17 cellular contexts compared by ENCODE assay signal in genomic region chr5:55582256-55582655, GRCh38. TPM values are rescaled to one million over a fixed set of nuclear protein-coding genes. Genes with fewer than 3 reads are reported as not detected.
DNase-seq lines count a peak whose midpoint lies in the region; ATAC-seq and TF ChIP-seq lines count a peak whose summit lies in the region.
"Had no signal": no experiment of that assay in that cellular context is flagged by ENCODE, and none has a peak within 500 bp of the region (broad histone marks: within the 10 kb centered on the region; RNA-seq: fewer than 3 reads in every experiment).

No MANE protein-coding gene starts in this region.

- intact Hi-C loops in left ventricle myocardium inferior (cut with micrococcal nuclease): no loop called here
- intact Hi-C loops in cardiac septum (cut with DNase I): no loop called here
- intact Hi-C loops in activated T-helper 2 cell treated with anti-CD3 and anti-CD28 coated beads, Interferon-gamma antibody, Interleukin-2, Interleukin-4, amounts not matched to agents 10 μg/mL and 5 μg/mL and 100 μg/mL, durations not matched to agents 14 hours and 24 hours and 36 hours (cut with micrococcal nuclease): loop anchor here (1.0 to 2.0 kb wide), 3 partner anchors 8 to 47 kb away; partner anchors contain the start of gene PLPP1

- H3K27ac Mint-ChIP-seq in activated T-helper 2 cell treated with anti-CD3 and anti-CD28 coated beads, Interferon-gamma antibody, Interleukin-2, Interleukin-4, amounts not matched to agents 10 μg/mL and 5 μg/mL and 100 μg/mL, durations not matched to agents 14 hours and 24 hours and 36 hours: peak overlapping the region; percentile 78
- peak overlapping the region; percentile 24 for H3K27ac Mint-ChIP-seq in stimulated activated naive CD8-positive, alpha-beta T cell treated with anti-CD3 and anti-CD28 coated beads, Interleukin-15, Interleukin-2, amounts not matched to agents 100 ng/mL and 50 ng/mL, for 24 hours

- no peaks in the 10 kb centered on the region for H3K9me3 ChIP-seq in left ventricle myocardium inferior (replicated peaks)
- H3K9me3 ChIP-seq: mucosa of descending colon, tibial nerve had no signal

- H3K36me3 ChIP-seq in left ventricle myocardium inferior: no peaks in the 10 kb centered on the region
- H3K36me3 ChIP-seq: tibial nerve had no signal

- H3K9me3 Mint-ChIP-seq in activated T-helper 2 cell treated with anti-CD3 and anti-CD28 coated beads, Interferon-gamma antibody, Interleukin-2, Interleukin-4, amounts not matched to agents 10 μg/mL and 5 μg/mL and 100 μg/mL, durations not matched to agents 14 hours and 24 hours and 36 hours: no peaks in the 10 kb centered on the region
- H3K9me3 Mint-ChIP-seq in stimulated activated naive CD8-positive, alpha-beta T cell treated with anti-CD3 and anti-CD28 coated beads, Interleukin-15, Interleukin-2, amounts not matched to agents 100 ng/mL and 50 ng/mL, for 24 hours: no peaks in the 10 kb centered on the region

- H3K27me3 ChIP-seq in left ventricle myocardium inferior (ENCODE audit: low read depth) (no peaks in the 10 kb centered on the region), HL-60 (ENCODE audit: insufficient read depth, poor library complexity, severe bottlenecking) (no peaks in the 10 kb centered on the region)
- H3K27me3 ChIP-seq: tibial nerve had no signal

- H3K36me3 Mint-ChIP-seq in activated T-helper 2 cell treated with anti-CD3 and anti-CD28 coated beads, Interferon-gamma antibody, Interleukin-2, Interleukin-4, amounts not matched to agents 10 μg/mL and 5 μg/mL and 100 μg/mL, durations not matched to agents 14 hours and 24 hours and 36 hours (ENCODE audit: low read depth): no peaks in the 10 kb centered on the region
- no peaks in the 10 kb centered on the region for H3K36me3 Mint-ChIP-seq in stimulated activated naive CD8-positive, alpha-beta T cell treated with anti-CD3 and anti-CD28 coated beads, Interleukin-15, Interleukin-2, amounts not matched to agents 100 ng/mL and 50 ng/mL, for 24 hours (ENCODE audit: low read depth)

- no peak overlapping the region for H3K4me3 ChIP-seq in left ventricle myocardium inferior
- H3K4me3 ChIP-seq in HL-60 (replicated peaks; ENCODE audit: insufficient read depth, low read length): no peak overlapping the region
- H3K4me3 ChIP-seq: mucosa of descending colon, tibial nerve had no signal

- no peak for ATAC-seq in HG03280 (IDR thresholded peaks at IDR 0.05; ENCODE audit: unreplicated experiment)
- ATAC-seq: mucosa of descending colon had no signal

- H3K27me3 Mint-ChIP-seq in activated T-helper 2 cell treated with anti-CD3 and anti-CD28 coated beads, Interferon-gamma antibody, Interleukin-2, Interleukin-4, amounts not matched to agents 10 μg/mL and 5 μg/mL and 100 μg/mL, durations not matched to agents 14 hours and 24 hours and 36 hours (ENCODE audit: low read depth): no peaks in the 10 kb centered on the region
- H3K27me3 Mint-ChIP-seq in stimulated activated naive CD8-positive, alpha-beta T cell treated with anti-CD3 and anti-CD28 coated beads, Interleukin-15, Interleukin-2, amounts not matched to agents 100 ng/mL and 50 ng/mL, for 24 hours: no peaks in the 10 kb centered on the region

- DNase-seq in left ventricle myocardium inferior: no peak
- DNase-seq in cardiac septum (ENCODE audit: low spot score): no peak
- no peak for DNase-seq in HL-60 (ENCODE audit: low read depth in 1 of 2, low spot score in 1 of 2)
- DNase-seq in activated T-helper 2 cell treated with anti-CD3 and anti-CD28 coated beads, Interferon-gamma antibody, Interleukin-2, Interleukin-4, amounts not matched to agents 10 μg/mL and 5 μg/mL and 100 μg/mL, durations not matched to agents 14 hours and 24 hours and 36 hours (ENCODE audit: low spot score): no peak
- no peak for DNase-seq in putamen (ENCODE audit: low spot score)
- no peak for DNase-seq in pons (ENCODE audit: low spot score)
- DNase-seq: DMS79; H7; hippocampal formation; mucosa of descending colon; NCI-H1048; NCI-H774; stimulated activated CD4-positive, alpha-beta T cell treated with anti-CD3 and anti-CD28 coated beads, Interleukin-4, amount 100 ng/mL, for 1 hour; stimulated activated CD8-positive, alpha-beta memory T cell treated with anti-CD3 and anti-CD28 coated beads, Interleukin-4, amount 100 ng/mL, for 48 hours had no signal

- H3K4me1 ChIP-seq in left ventricle myocardium inferior: peaks cover 65% of the 10 kb centered on the region

- peak overlapping the region; percentile 47 for H3K4me3 Mint-ChIP-seq in activated T-helper 2 cell treated with anti-CD3 and anti-CD28 coated beads, Interferon-gamma antibody, Interleukin-2, Interleukin-4, amounts not matched to agents 10 μg/mL and 5 μg/mL and 100 μg/mL, durations not matched to agents 14 hours and 24 hours and 36 hours (ENCODE audit: low read depth)
- peak overlapping the region; percentile 20 for H3K4me3 Mint-ChIP-seq in stimulated activated naive CD8-positive, alpha-beta T cell treated with anti-CD3 and anti-CD28 coated beads, Interleukin-15, Interleukin-2, amounts not matched to agents 100 ng/mL and 50 ng/mL, for 24 hours

- TF ChIP-seq CTCF in left ventricle myocardium inferior (IDR thresholded peaks at IDR 0.05; ENCODE audit: borderline replicate concordance): no peak
- TF ChIP-seq CTCF in HL-60 (IDR thresholded peaks at IDR 0.05; ENCODE audit: insufficient read depth, low read length): no peak

- peak overlapping the region; percentile 64 for H3K27ac ChIP-seq in left ventricle myocardium inferior (replicated peaks)
- peak overlapping the region; percentile 35; the same call in 1 of the 2 replicates for H3K27ac ChIP-seq in HL-60 (replicated peaks)
- H3K27ac ChIP-seq: tibial nerve had no signal

- peaks cover 55% of the 10 kb centered on the region for H3K4me1 Mint-ChIP-seq in activated T-helper 2 cell treated with anti-CD3 and anti-CD28 coated beads, Interferon-gamma antibody, Interleukin-2, Interleukin-4, amounts not matched to agents 10 μg/mL and 5 μg/mL and 100 μg/mL, durations not matched to agents 14 hours and 24 hours and 36 hours (ENCODE audit: low read depth)
- H3K4me1 Mint-ChIP-seq in stimulated activated naive CD8-positive, alpha-beta T cell treated with anti-CD3 and anti-CD28 coated beads, Interleukin-15, Interleukin-2, amounts not matched to agents 100 ng/mL and 50 ng/mL, for 24 hours (ENCODE audit: low read depth): peaks cover 42% of the 10 kb centered on the region

RNA-seq across cellular contexts. Expression of gene PLPP1, which starts 47.5 kb away (rescaled TPM):
- total RNA-seq in left ventricle myocardium inferior: 72.6 TPM
- total RNA-seq in cardiac septum: 102 TPM
- 49.6 and 52.1 TPM in 2 replicates for total RNA-seq in activated T-helper 2 cell treated with anti-CD3 and anti-CD28 coated beads, Interferon-gamma antibody, Interleukin-2, Interleukin-4, amounts not matched to agents 10 μg/mL and 5 μg/mL and 100 μg/mL, durations not matched to agents 14 hours and 24 hours and 36 hours
